Comparison of ENCODE assay signal across 22 cellular contexts in the genomic region with DNA sequence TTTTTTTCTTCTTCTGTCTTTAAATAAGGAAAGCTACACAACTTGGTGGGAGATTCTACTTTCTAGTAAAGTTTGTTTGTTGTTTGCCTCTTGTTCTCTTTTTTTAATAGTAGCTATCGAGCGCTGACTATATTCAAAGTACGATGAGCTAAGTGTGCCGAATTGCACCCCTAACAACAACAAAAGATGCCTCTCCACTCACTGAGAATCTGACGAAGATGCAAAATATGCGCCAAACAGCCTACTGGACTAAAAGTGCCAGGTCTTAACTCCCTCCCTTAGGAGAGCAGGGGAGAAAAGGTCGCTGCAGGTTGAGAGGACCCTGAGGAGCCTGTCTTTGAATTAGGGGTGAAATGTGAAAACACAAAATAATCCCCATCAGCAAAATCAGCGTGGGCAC.
"Had no signal": no experiment of that assay in that cellular context is flagged by ENCODE, and none has a peak within 500 bp of the region (broad histone marks: within the 10 kb centered on the region; RNA-seq: fewer than 3 reads in every experiment).

No MANE protein-coding gene starts in this region.

- H3K27ac Mint-ChIP-seq: natural killer cell, progenitor cell of endocrine pancreas, type B pancreatic cell had no signal

- ATAC-seq: left ventricle myocardium superior, lower lobe of right lung, natural killer cell, right lobe of liver had no signal

- H3K27ac ChIP-seq: coronary artery, esophagus squamous epithelium, lower lobe of right lung, parathyroid adenoma, right lobe of liver, stomach, thyroid gland had no signal

- FAIRE-seq: endometrium, keratinocyte, small intestine had no signal

- H3K36me3 ChIP-seq: esophagus squamous epithelium, lower lobe of right lung, right lobe of liver, stomach, thyroid gland had no signal

- H3K4me3 ChIP-seq: coronary artery, esophagus squamous epithelium, lower lobe of right lung, right lobe of liver, stomach, thyroid gland had no signal

- H3K36me3 Mint-ChIP-seq: natural killer cell, type B pancreatic cell had no signal

- H3K4me3 Mint-ChIP-seq: natural killer cell had no signal

- H3K9me3 Mint-ChIP-seq: type B pancreatic cell had no signal

- H3K4me1 Mint-ChIP-seq: natural killer cell had no signal

- H3K27me3 ChIP-seq: right lobe of liver, thyroid gland had no signal

- DNase-seq: dermis blood vessel endothelial cell; effector memory CD4-positive, alpha-beta T cell; erythroblast; esophagus squamous epithelium; foreskin melanocyte; hypothalamus; left ventricle myocardium superior; lower lobe of right lung; natural killer cell; right lobe of liver; small intestine; stimulated activated CD4-positive, alpha-beta T cell treated with anti-CD3 and anti-CD28 coated beads, Interleukin-15, amount 100 ng/mL, for 24 hours; stimulated activated CD4-positive, alpha-beta T cell treated with anti-CD3 and anti-CD28 coated beads, Interleukin-2, amount 100 ng/mL, for 48 hours; stimulated activated naive CD4-positive, alpha-beta T cell; stomach; thyroid gland had no signal

- H3K4me1 ChIP-seq: lower lobe of right lung, parathyroid adenoma had no signal

- H3K9ac ChIP-seq: parathyroid adenoma had no signal

- H2AFZ ChIP-seq: parathyroid adenoma had no signal

- H3K9me3 ChIP-seq: esophagus squamous epithelium, lower lobe of right lung, right lobe of liver, thyroid gland had no signal

- H3K79me2 ChIP-seq: parathyroid adenoma had no signal
